In the genomic region with DNA sequence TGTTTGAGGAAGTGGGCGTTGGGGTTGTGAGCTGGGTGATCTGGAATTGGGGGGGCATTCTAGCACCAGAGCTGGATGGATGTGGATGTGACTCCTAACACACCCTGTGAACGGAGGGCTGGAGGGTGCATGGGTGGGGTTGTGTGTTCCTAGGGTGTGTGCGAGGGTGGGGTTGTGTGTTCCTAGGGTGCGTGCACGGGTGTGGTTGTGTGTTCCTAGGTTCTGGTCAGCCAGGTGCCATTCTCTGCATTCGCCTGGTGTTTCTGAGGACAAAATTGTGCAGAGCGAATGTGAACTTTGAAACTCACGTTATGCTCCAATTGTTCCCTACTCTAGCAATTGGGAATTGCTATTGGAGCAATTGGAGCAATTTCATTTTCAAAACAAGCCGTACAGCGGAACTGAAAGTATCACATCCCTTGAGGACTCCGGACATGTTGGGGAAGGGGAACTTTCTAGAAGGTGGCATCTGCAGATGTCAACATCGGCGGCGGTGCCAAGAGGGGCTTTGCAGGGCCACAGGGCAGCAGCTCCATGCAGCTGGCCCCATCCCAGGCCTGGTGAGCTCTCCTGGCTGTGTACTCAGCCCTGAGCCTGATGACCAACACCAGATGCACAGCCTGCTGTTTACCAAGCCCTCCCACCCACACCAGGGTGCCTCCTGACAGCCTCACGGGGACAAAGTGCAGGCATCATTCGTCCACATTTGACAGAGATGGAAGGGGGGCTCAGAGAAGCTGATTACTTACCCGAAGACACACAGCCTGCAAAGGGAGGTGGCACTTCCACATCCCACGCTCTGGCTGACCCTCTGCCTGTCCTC, we compare ENCODE assay signal across 19 cellular contexts.
DNase-seq lines count a peak whose midpoint lies in the region; ATAC-seq and TF ChIP-seq lines count a peak whose summit lies in the region.
"Had no signal": no experiment of that assay in that cellular context is flagged by ENCODE, and none has a peak within 500 bp of the region (broad histone marks: within the 10 kb centered on the region; RNA-seq: fewer than 3 reads in every experiment).

No MANE protein-coding gene starts in this region.

- H3K79me2 ChIP-seq in mesendoderm (ENCODE audit: control insufficient read depth, insufficient read depth, low read length) = no peaks in the 10 kb centered on the region

- no peak overlapping the region for H4K5ac ChIP-seq in mesendoderm (ENCODE audit: low read length)

- H3K23ac ChIP-seq in mesendoderm (ENCODE audit: low read length) = no peak overlapping the region

- DNase-seq in NCI-H748 (lab: John Stamatoyannopoulos, UW; ENCODE audit: unreplicated experiment) = peak; percentile 42
- DNase-seq in NCI-H748 treated with DMSO at 0.1 percent for 48 hours (lab: John Stamatoyannopoulos, UW) = no peak
- peak; percentile 17 for DNase-seq in SK-N-DZ (ENCODE audit: low spot score)
- DNase-seq in medulla oblongata (ENCODE audit: extremely low spot score) = peak; percentile 40
- DNase-seq in transverse colon = peak; percentile 93
- DNase-seq in stimulated activated CD4-positive, alpha-beta T cell treated with anti-CD3 and anti-CD28 coated beads, Interleukin-12 subunit alpha, Interleukin-12 subunit beta, amount 100 ng/mL, for 4 hours = no peak
- DNase-seq in mesendoderm = no peak
- DNase-seq: activated CD4-positive, alpha-beta T cell treated with anti-CD3 and anti-CD28 coated beads for 48 hours; activated T-cell treated with anti-CD3 and anti-CD28 coated beads, Interleukin-2, amount 50 U/mL, for 1 hour; CD4-positive, alpha-beta memory T cell; DMS79 treated with DMSO at 0.1 percent for 48 hours; effector CD8-positive, alpha-beta T cell; NCI-H526; right lobe of liver; SHP77 treated with DMSO at 0.1 percent for 48 hours; stimulated activated CD4-positive, alpha-beta T cell treated with anti-CD3 and anti-CD28 coated beads, Interleukin-2, amount 100 ng/mL, for 48 hours had no signal

- H3K4ac ChIP-seq in mesendoderm (ENCODE audit: low read depth, low read length) = no peak overlapping the region

- TF ChIP-seq CTCF in transverse colon (IDR thresholded peaks at IDR 0.05) = no peak

- ATAC-seq in HG03460 (IDR thresholded peaks at IDR 0.05; ENCODE audit: unreplicated experiment) = no peak
- ATAC-seq: A549 had no signal

- H2AK5ac ChIP-seq in mesendoderm (ENCODE audit: low read length) = no peak overlapping the region

- H3K4me1 ChIP-seq in transverse colon (peaks cover 0 to 29% (median 23%) of the 10 kb centered on the region in 4 donors), mesendoderm (ENCODE audit: control insufficient read depth, low read depth, low read length) (peaks cover 3% of the 10 kb centered on the region)
- H3K4me1 ChIP-seq: right lobe of liver had no signal

- peak; percentile 67 for TF ChIP-seq EP300 in transverse colon (IDR thresholded peaks at IDR 0.05; ENCODE audit: low read depth)

- H3K27me3 ChIP-seq in transverse colon (no peaks in the 10 kb centered on the region), mesendoderm (ENCODE audit: insufficient read depth, low read length, poor library complexity) (no peaks in the 10 kb centered on the region)
- H3K27me3 ChIP-seq: right lobe of liver had no signal

- no peak overlapping the region for H3K18ac ChIP-seq in mesendoderm (ENCODE audit: low read length)

- no peak overlapping the region for H2BK15ac ChIP-seq in mesendoderm (replicated peaks; ENCODE audit: low read depth)

- H3K4me2 ChIP-seq in mesendoderm (ENCODE audit: low read length) = no peak overlapping the region
- H3K4me2 ChIP-seq: A549 had no signal

- no peak for TF ChIP-seq POLR2A in transverse colon (IDR thresholded peaks at IDR 0.05)

- no peaks in the 10 kb centered on the region for H3K9me3 ChIP-seq in transverse colon
- H3K9me3 ChIP-seq: A549, right lobe of liver had no signal

- H3K36me3 ChIP-seq in transverse colon (no peaks in the 10 kb centered on the region), mesendoderm (ENCODE audit: control insufficient read depth, insufficient read depth, low read length) (no peaks in the 10 kb centered on the region)
- H3K36me3 ChIP-seq: right lobe of liver had no signal

- in situ Hi-C loops in transverse colon (cut with MboI; ENCODE audit: low pct_ligation_motif_present in 1 of 4, low pct_unique_long_range_greater_than_20kb in 1 of 4, low sequenced_read_pairs in 3 of 4) = loop anchor here (10.0 to 25.0 kb wide), 2 partner anchors 262 to 275 kb away; no protein-coding TSS in a partner anchor

- no peak overlapping the region for H3K56ac ChIP-seq in mesendoderm (ENCODE audit: low read length)

- intact Hi-C loops in transverse colon (cut with DNase I; ENCODE audit: low total_unique reads) = no loop called here

- no peak overlapping the region for H2BK120ac ChIP-seq in mesendoderm (ENCODE audit: low read depth, low read length)

- WGBS in transverse colon (ENCODE audit: low coverage in 1 of 2), 2 donors = 49 to 68% methylated on average over 6 to 18 of the region's 18 CpGs
- WGBS in mesendoderm (ENCODE audit: extremely low coverage, insufficient coverage, low lambda C conversion rate) = no CpG with 5 or more reads among the region's 18 CpGs

- no peak overlapping the region for H2BK5ac ChIP-seq in mesendoderm (ENCODE audit: low read length)

- H3K9ac ChIP-seq in mesendoderm (ENCODE audit: low read length) = no peak overlapping the region

- H3K27ac ChIP-seq in transverse colon (peak overlapping the region; percentile 79 to 90 (median 87)), mesendoderm (ENCODE audit: low read depth, low read length) (no peak overlapping the region)
- H3K27ac ChIP-seq: A549, HL-60, right lobe of liver had no signal

- H4K8ac ChIP-seq in mesendoderm (ENCODE audit: low read depth, low read length) = no peak overlapping the region

- H3K4me3 ChIP-seq in transverse colon = peak overlapping the region in 1 of 4 donors; percentile 11
- H3K4me3 ChIP-seq in mesendoderm (ENCODE audit: low read length) = no peak overlapping the region
- H3K4me3 ChIP-seq: A549, right lobe of liver had no signal

- no peaks in the 10 kb centered on the region for H3K79me1 ChIP-seq in mesendoderm (ENCODE audit: low read length)

Comparison
In these comparisons a context has a peak if more than half of its experiments do, and no peak if none do; other contexts are left out.
1. DNase-seq: peak in NCI-H748 (single experiment), SK-N-DZ (single experiment), medulla oblongata (single experiment) and transverse colon (single experiment); none in NCI-H748 treated with DMSO at 0.1 percent for 48 hours (single experiment), stimulated activated CD4-positive, alpha-beta T cell treated with anti-CD3 and anti-CD28 coated beads, Interleukin-12 subunit alpha, Interleukin-12 subunit beta, amount 100 ng/mL, for 4 hours (single experiment) and mesendoderm (single experiment).